16 cellular contexts compared by ENCODE assay signal in the genomic region with DNA sequence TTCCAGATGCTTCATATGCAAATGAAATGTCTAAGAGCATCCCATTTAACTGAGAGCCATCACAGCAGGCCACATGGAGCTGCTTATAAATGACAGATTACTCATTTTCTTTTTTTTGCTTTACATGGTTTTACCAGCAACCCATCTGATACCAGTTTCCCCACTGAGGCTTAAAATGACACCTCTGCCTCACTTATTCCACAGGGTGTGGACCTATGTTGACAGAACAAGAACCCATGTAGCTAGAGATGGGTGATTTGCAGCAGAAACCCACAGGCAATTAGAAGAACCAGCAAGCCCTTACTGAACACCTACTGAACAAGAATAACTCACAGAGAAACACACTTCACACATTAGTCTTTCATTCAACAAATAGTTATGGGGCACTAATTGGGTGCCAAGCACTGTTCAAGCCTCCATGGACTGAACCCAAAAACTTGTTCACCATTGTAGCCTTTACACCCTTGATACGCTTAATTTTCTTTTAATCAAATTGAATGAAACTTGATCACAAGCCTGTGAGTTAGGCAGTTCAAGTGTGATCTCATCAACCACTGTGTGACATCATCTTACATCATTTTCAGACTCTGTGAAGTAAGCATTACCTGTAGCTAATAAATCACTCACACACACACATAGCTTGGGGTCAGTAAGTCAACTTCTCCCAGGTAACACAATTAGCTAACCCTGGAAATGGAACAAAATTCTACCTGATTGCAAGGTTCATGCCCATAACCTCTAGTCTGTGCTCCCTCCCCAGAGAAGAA. TPM values are rescaled to one million over a fixed set of nuclear protein-coding genes. Genes with fewer than 3 reads are reported as not detected.
"Had no signal": no experiment of that assay in that cellular context is flagged by ENCODE, and none has a peak within 500 bp of the region (broad histone marks: within the 10 kb centered on the region; RNA-seq: fewer than 3 reads in every experiment).

No MANE protein-coding gene starts in this region.

- H3K27ac Mint-ChIP-seq: activated CD8-positive, alpha-beta T cell treated with anti-CD3 and anti-CD28 coated beads, Interleukin-2, amount 10 ng/mL, durations not matched to agents 7 days and 5 days; activated naive CD4-positive, alpha-beta T cell treated with anti-CD3 and anti-CD28 coated beads for 36 hours; natural killer cell treated with Interleukin-12 subunit alpha and Interleukin-12 subunit beta and Interleukin-15 and Interleukin-18, amount 100 ng/mL, for 72 hours had no signal

- H3K36me3 Mint-ChIP-seq: natural killer cell treated with Interleukin-12 subunit alpha and Interleukin-12 subunit beta and Interleukin-15 and Interleukin-18, amount 100 ng/mL, for 72 hours had no signal

- H3K4me1 Mint-ChIP-seq: central memory CD8-positive, alpha-beta T cell had no signal

- DNase-seq: activated CD4-positive, alpha-beta T cell treated with anti-CD3 and anti-CD28 coated beads, Interleukin-2, amount 50 U/mL, for 1 hour; activated CD8-positive, alpha-beta T cell treated with anti-CD3 and anti-CD28 coated beads, Interleukin-2, amount 10 ng/mL, durations not matched to agents 7 days and 5 days; activated effector memory CD4-positive, alpha-beta T cell treated with Interleukin-2 at 50 U/mL for 16 hours; activated naive CD4-positive, alpha-beta T cell treated with anti-CD3 and anti-CD28 coated beads for 36 hours; activated T-cell treated with anti-CD3 and anti-CD28 coated beads, Interleukin-2, amount 50 U/mL, for 1 hour; aorta; effector memory CD4-positive, alpha-beta T cell; gastrocnemius medialis; hippocampal formation; left ventricle myocardium inferior; mammary epithelial cell; midbrain; ovary; stomach had no signal

- H3K4me3 Mint-ChIP-seq: activated CD8-positive, alpha-beta T cell treated with anti-CD3 and anti-CD28 coated beads, Interleukin-2, amount 10 ng/mL, durations not matched to agents 7 days and 5 days; activated naive CD4-positive, alpha-beta T cell treated with anti-CD3 and anti-CD28 coated beads for 36 hours; central memory CD8-positive, alpha-beta T cell; natural killer cell treated with Interleukin-12 subunit alpha and Interleukin-12 subunit beta and Interleukin-15 and Interleukin-18, amount 100 ng/mL, for 72 hours had no signal

- H3K9me3 Mint-ChIP-seq: central memory CD8-positive, alpha-beta T cell; natural killer cell treated with Interleukin-12 subunit alpha and Interleukin-12 subunit beta and Interleukin-15 and Interleukin-18, amount 100 ng/mL, for 72 hours had no signal

- ATAC-seq: activated CD8-positive, alpha-beta T cell treated with anti-CD3 and anti-CD28 coated beads, Interleukin-2, amount 10 ng/mL, durations not matched to agents 7 days and 5 days; gastrocnemius medialis; natural killer cell treated with Interleukin-12 subunit alpha and Interleukin-12 subunit beta and Interleukin-15 and Interleukin-18, amount 100 ng/mL, for 72 hours had no signal

RNA-seq across cellular contexts. Expression of gene MAGI1, which starts 45.4 kb away (rescaled TPM):
- total RNA-seq: activated CD8-positive, alpha-beta T cell treated with anti-CD3 and anti-CD28 coated beads, Interleukin-2, amount 10 ng/mL, durations not matched to agents 7 days and 5 days; activated naive CD4-positive, alpha-beta T cell treated with anti-CD3 and anti-CD28 coated beads for 36 hours; natural killer cell treated with Interleukin-12 subunit alpha and Interleukin-12 subunit beta and Interleukin-15 and Interleukin-18, amount 100 ng/mL, for 72 hours had no signal
